In genomic region chr10:85888004-85888403, GRCh38 we compare ENCODE assay signal across 24 cellular contexts.
DNase-seq lines count a peak whose midpoint lies in the region; ATAC-seq and TF ChIP-seq lines count a peak whose summit lies in the region.
"Had no signal": no experiment of that assay in that cellular context is flagged by ENCODE, and none has a peak within 500 bp of the region (broad histone marks: within the 10 kb centered on the region; RNA-seq: fewer than 3 reads in every experiment).

No MANE protein-coding gene starts in this region.

- H3K27me3 ChIP-seq in left lung, result no peaks in the 10 kb centered on the region
- H3K27me3 ChIP-seq in transverse colon, result no peaks in the 10 kb centered on the region
- H3K27me3 ChIP-seq in A673 (replicated peaks; ENCODE audit: insufficient read depth, low read depth, low read length, poor library complexity), result peaks cover 37% of the 10 kb centered on the region
- H3K27me3 ChIP-seq: ascending aorta had no signal

- H3K9me3 ChIP-seq in left lung (no peaks in the 10 kb centered on the region), transverse colon (no peaks in the 10 kb centered on the region), A673 (ENCODE audit: low read depth, low read length, poor library complexity, severe bottlenecking) (no peaks in the 10 kb centered on the region)
- H3K9me3 ChIP-seq: ascending aorta had no signal

- DNase-seq in HuH-7 (ENCODE audit: low spot score) (peak; percentile 5), anterior cingulate cortex (lab: John Stamatoyannopoulos, UW) (peak in 37 of 58 donors; percentile 6 to 77 (median 26)), left lung (no peak), superior temporal gyrus (ENCODE audit: extremely low spot score) (peak; percentile 63), DMS114 treated with DMSO at 0.1 percent for 48 hours (lab: John Stamatoyannopoulos, UW; ENCODE audit: unreplicated experiment) (no peak), transverse colon (no peak), A673 (ENCODE audit: low spot score) (no peak)
- DNase-seq: activated CD4-positive, alpha-beta T cell treated with anti-CD3 and anti-CD28 coated beads for 48 hours; activated CD8-positive, alpha-beta memory T cell treated with anti-CD3 and anti-CD28 coated beads for 24 hours; activated effector memory CD4-positive, alpha-beta T cell treated with Interleukin-2 at 50 U/mL for 16 hours; central memory CD4-positive, alpha-beta T cell; HFFc6; left ventricle myocardium superior; midbrain; naive thymus-derived CD8-positive, alpha-beta T cell; NCI-H1417; NCI-H2081; NCI-H446 treated with DMSO at 0.1 percent for 48 hours; OCI-M1; retina; small intestine had no signal

- no peak for TF ChIP-seq POLR2A in transverse colon (IDR thresholded peaks at IDR 0.05)

- WGBS in transverse colon (ENCODE audit: low coverage in 1 of 2), 2 donors, result 22 to 34% methylated on average over 2 to 3 of the region's 3 CpGs

- TF ChIP-seq CTCF in left lung (IDR thresholded peaks at IDR 0.05) (no peak), transverse colon (IDR thresholded peaks at IDR 0.05) (no peak), A673 (conservative IDR thresholded peaks at IDR 0.05; ENCODE audit: low read depth, low read length) (no peak)

- H3K27ac ChIP-seq in left lung, result no peak overlapping the region
- no peak overlapping the region for H3K27ac ChIP-seq in transverse colon
- H3K27ac ChIP-seq in A673 (ENCODE audit: low read depth, low read length, poor library complexity, severe bottlenecking), result no peak overlapping the region
- H3K27ac ChIP-seq: ascending aorta had no signal

- no peaks in the 10 kb centered on the region for H3K36me3 ChIP-seq in left lung
- H3K36me3 ChIP-seq in transverse colon, result no peaks in the 10 kb centered on the region
- no peaks in the 10 kb centered on the region for H3K36me3 ChIP-seq in A673 (ENCODE audit: insufficient read depth, low read length, poor library complexity, severe bottlenecking)
- H3K36me3 ChIP-seq: ascending aorta had no signal

- intact Hi-C loops in left lung (cut with DNase I) (no loop called here), transverse colon (cut with DNase I; ENCODE audit: low total_unique reads) (no loop called here), A673 (cut with micrococcal nuclease; ENCODE audit: unreplicated experiment) (no loop called here)

- H3K4me3 ChIP-seq in left lung (no peak overlapping the region), transverse colon (no peak overlapping the region), A673 (ENCODE audit: low read depth, low read length, poor library complexity, severe bottlenecking) (no peak overlapping the region)
- H3K4me3 ChIP-seq: ascending aorta, GM23338 had no signal

- in situ Hi-C loops in transverse colon (cut with MboI; ENCODE audit: low pct_ligation_motif_present in 1 of 4, low pct_unique_long_range_greater_than_20kb in 1 of 4, low sequenced_read_pairs in 3 of 4), result no loop called here

- BruUV-seq in A673 (replicated peaks; lab: Mats Ljungman, UMichigan), result no TSS peak

- ATAC-seq in left lung, result peak; percentile 91
- ATAC-seq: GM23338; left ventricle myocardium superior; naive thymus-derived CD8-positive, alpha-beta T cell; SK-N-SH treated with all-trans-retinoic acid at 6 μM for 48 hours had no signal

- TF ChIP-seq EP300 in transverse colon (IDR thresholded peaks at IDR 0.05; ENCODE audit: low read depth), result no peak

- POLR2A ChIA-PET in A673 (lab: Charles Lee; ENCODE audit: low non-redundant PET), result no interaction called here

- CTCF ChIA-PET in A673 (lab: Charles Lee), result no interaction called here

- H3K4me1 ChIP-seq in left lung (no peaks in the 10 kb centered on the region), transverse colon (no peaks in the 10 kb centered on the region), A673 (ENCODE audit: insufficient read depth, low read length, poor library complexity, severe bottlenecking) (no peaks in the 10 kb centered on the region)
- H3K4me1 ChIP-seq: ascending aorta had no signal

Comparison
In these comparisons a context has a peak if more than half of its experiments do, and no peak if none do; other contexts are left out.
1. DNase-seq: peak in HuH-7 (single experiment), anterior cingulate cortex (37 of 58) and superior temporal gyrus (single experiment); none in left lung (0 of 2), DMS114 treated with DMSO at 0.1 percent for 48 hours (single experiment), transverse colon (single experiment) and A673 (single experiment).